In genomic region chr2:144183744-144184143, GRCh38 we compare ENCODE assay signal across 7 cellular contexts.
DNase-seq lines count a peak whose midpoint lies in the region; ATAC-seq, FAIRE-seq and TF ChIP-seq lines count a peak whose summit lies in the region.

No MANE protein-coding gene starts in this region.

- H3K4me1 ChIP-seq in PC-9 (replicated peaks; ENCODE audit: insufficient read depth) (no peaks in the 10 kb centered on the region), pancreas (no peaks in the 10 kb centered on the region)

- 93 to 94% methylated on average over 9 of the region's 9 CpGs for WGBS in pancreas, 2 donors

- DNase-seq in activated CD8-positive, alpha-beta memory T cell treated with anti-CD3 and anti-CD28 coated beads for 4 hours (ENCODE audit: low read depth in 2 of 2) = peak; percentile 55 to 77
- DNase-seq in immature natural killer cell (peak; percentile 77 to 83 (median 82)), H4 (ENCODE audit: low spot score) (no peak), PC-9 (no peak), pancreas (no peak)

- no peaks in the 10 kb centered on the region for H3K9me3 Mint-ChIP-seq in immature natural killer cell

- intact Hi-C loops in PC-9 (cut with micrococcal nuclease; ENCODE audit: unreplicated experiment) = no loop called here
- intact Hi-C loops in pancreas (cut with DNase I) = no loop called here

- FAIRE-seq in pancreas (lab: Jason Lieb, UNC) = no peak

- peaks cover 0 to 4% (median 0%) of the 10 kb centered on the region in 3 donors for H3K27me3 Mint-ChIP-seq in immature natural killer cell (ENCODE audit: low read depth in 3 of 3)

- no peaks in the 10 kb centered on the region for H4K20me1 ChIP-seq in PC-9 (ENCODE audit: insufficient read depth)

- H3K9me3 ChIP-seq in PC-9 (ENCODE audit: insufficient read depth, low read depth) (no peaks in the 10 kb centered on the region), pancreas (no peaks in the 10 kb centered on the region)

- no peaks in the 10 kb centered on the region for H3K9me2 ChIP-seq in PC-9 (ENCODE audit: insufficient read depth)

- H3K4me3 ChIP-seq in PC-9 = no peak overlapping the region
- no peak overlapping the region for H3K4me3 ChIP-seq in pancreas

- CTCF ChIA-PET in PC-9 (lab: Charles Lee) = no interaction called here

- no peak overlapping the region for H2AFZ ChIP-seq in PC-9

- H3K4me3 Mint-ChIP-seq in immature natural killer cell = peak overlapping the region; percentile 77 to 89 (median 85)

- H3K4me1 Mint-ChIP-seq in immature natural killer cell = peaks cover 20 to 40% of the 10 kb centered on the region in 2 donors

- H3K27me3 ChIP-seq in PC-9 (ENCODE audit: insufficient read depth, low read depth) (no peaks in the 10 kb centered on the region), pancreas (no peaks in the 10 kb centered on the region)

- no peak overlapping the region for H3K27ac ChIP-seq in PC-9
- H3K27ac ChIP-seq in pancreas = no peak overlapping the region

- POLR2A ChIA-PET in PC-9 (lab: Charles Lee; ENCODE audit: unreplicated experiment) = interaction anchor here (0.6 kb wide), 1 partner anchor 225 kb away, joined by 4 read pairs; no protein-coding TSS in a partner anchor

- H3K79me2 ChIP-seq in PC-9 (ENCODE audit: low read depth) = no peaks in the 10 kb centered on the region

- no peaks in the 10 kb centered on the region for H3F3A ChIP-seq in PC-9 (ENCODE audit: insufficient read depth, low read depth)

- BruUV-seq in PC-9 (replicated peaks; lab: Mats Ljungman, UMichigan) = no TSS peak

- peak overlapping the region; percentile 78 to 90 (median 88) for H3K27ac Mint-ChIP-seq in immature natural killer cell

- no peak overlapping the region for H3K4me2 ChIP-seq in PC-9

- peak; percentile 99 for ATAC-seq in GM19372 (IDR thresholded peaks at IDR 0.05; ENCODE audit: low read depth, unreplicated experiment)
- ATAC-seq in HG03342 (IDR thresholded peaks at IDR 0.05; ENCODE audit: unreplicated experiment) = peak; percentile 99
- no peak for ATAC-seq in pancreas

- TF ChIP-seq CTCF in PC-9 (conservative IDR thresholded peaks at IDR 0.05) = no peak
- TF ChIP-seq CTCF in pancreas (IDR thresholded peaks at IDR 0.05) = no peak

- peaks cover 0 to 2% (median 0%) of the 10 kb centered on the region in 3 donors for H3K36me3 Mint-ChIP-seq in immature natural killer cell

- H3K36me3 ChIP-seq in PC-9 (ENCODE audit: low read depth) = no peaks in the 10 kb centered on the region
- no peaks in the 10 kb centered on the region for H3K36me3 ChIP-seq in pancreas

Comparison
In these comparisons a context has a peak if more than half of its experiments do, and no peak if none do; other contexts are left out.
1. ATAC-seq: peak in GM19372 (single experiment) and HG03342 (single experiment); none in pancreas (0 of 4).
2. DNase-seq: peak in activated CD8-positive, alpha-beta memory T cell treated with anti-CD3 and anti-CD28 coated beads for 4 hours (2 of 2) and immature natural killer cell (3 of 3); none in H4 (single experiment), PC-9 (0 of 2) and pancreas (0 of 6).